15 cellular contexts compared by ENCODE assay signal in genomic region chr1:22291057-22291456, GRCh38.
A peak's percentile ranks its signal among the peaks of the same experiment; 100 is the strongest.
DNase-seq lines count a peak whose midpoint lies in the region; ATAC-seq and TF ChIP-seq lines count a peak whose summit lies in the region.
"Had no signal": no experiment of that assay in that cellular context is flagged by ENCODE, and none has a peak within 500 bp of the region (broad histone marks: within the 10 kb centered on the region; RNA-seq: fewer than 3 reads in every experiment).

No MANE protein-coding gene starts in this region.

- TF ChIP-seq CTCF in HEK293 (tag by site-specific recombination; IDR thresholded peaks at IDR 0.05) (no peak), WTC11 (IDR thresholded peaks at IDR 0.05) (no peak)

- ATAC-seq in WTC11 = no peak
- no peak for ATAC-seq in left lobe of liver
- ATAC-seq in GM21528 (IDR thresholded peaks at IDR 0.05; ENCODE audit: low FRiP score, unreplicated experiment) = no peak

- H3K9me3 ChIP-seq in HEK293 (ENCODE audit: control insufficient read depth, insufficient read depth, low read depth, low read length) = no peaks in the 10 kb centered on the region

- peaks cover 9% of the 10 kb centered on the region for H3K9me3 Mint-ChIP-seq in WTC11
- H3K9me3 Mint-ChIP-seq: CD4-positive, alpha-beta T cell had no signal

- no peaks in the 10 kb centered on the region for H3K27me3 Mint-ChIP-seq in WTC11 (ENCODE audit: low read depth)

- H3K4me1 Mint-ChIP-seq in WTC11 = peaks cover 4% of the 10 kb centered on the region; the same call in 1 of the 2 replicates

- H3K36me3 Mint-ChIP-seq in WTC11 = no peaks in the 10 kb centered on the region

- no peak overlapping the region for H3K27ac ChIP-seq in HEK293 (ENCODE audit: extremely low read depth, low read depth, low read length)
- H3K27ac ChIP-seq: C4-2B had no signal

- CTCF ChIA-PET in HEK293 (lab: Yijun Ruan, JAX) = interaction anchor here (0.5 kb wide), 1 partner anchor 45 kb away, joined by 3 read pairs; no protein-coding TSS in a partner anchor
- CTCF ChIA-PET in WTC11 (lab: Charles Lee) = interaction anchor here (3.1 kb wide), 1 partner anchor 125 kb away, joined by 11 read pairs; no protein-coding TSS in a partner anchor

- no peak overlapping the region for H3K4me3 Mint-ChIP-seq in WTC11
- H3K4me3 Mint-ChIP-seq: CD4-positive, alpha-beta T cell; H9 had no signal

- H3K4me3 ChIP-seq in HEK293 (ENCODE audit: low read depth, low read length) = no peak overlapping the region

- POLR2A ChIA-PET in HEK293 (lab: Yijun Ruan, JAX) (no interaction called here), WTC11 (lab: Charles Lee) (no interaction called here)

- no peaks in the 10 kb centered on the region for H3K4me1 ChIP-seq in HEK293 (ENCODE audit: control insufficient read depth, insufficient read depth, low read length)

- H3K27ac Mint-ChIP-seq in WTC11 = no peak overlapping the region
- H3K27ac Mint-ChIP-seq: CD4-positive, alpha-beta T cell had no signal

- H3K36me3 ChIP-seq in HEK293 (ENCODE audit: control insufficient read depth in 2 of 2, insufficient read depth in 1 of 2, low read length in 2 of 2) = no peaks in the 10 kb centered on the region

- DNase-seq in WTC11 (ENCODE audit: low spot score) (no peak), left lobe of liver (ENCODE audit: low spot score) (peak; percentile 2), ureter (ENCODE audit: low spot score) (peak; percentile 20), SKM-1 (lab: John Stamatoyannopoulos, UW; ENCODE audit: unreplicated experiment) (no peak), DMS153 (lab: John Stamatoyannopoulos, UW) (no peak)
- DNase-seq: ACHN; AML-193; CD4-positive, alpha-beta T cell; DMS79 treated with DMSO at 0.1 percent for 48 hours; GF-D8; GOT3; H9 had no signal

TF ChIP-seq in HEK293, 187 proteins besides CTCF, POLR2A, EP300 and RAD21:
- peak; percentile 76 for TF ChIP-seq ZNF768 (tag by site-specific recombination; IDR thresholded peaks at IDR 0.05)
- no peak for TF ChIP-seq KLF7 (tag by site-specific recombination; IDR thresholded peaks at IDR 0.05; ENCODE audit: borderline replicate concordance)

TF ChIP-seq in WTC11, 78 proteins besides CTCF, POLR2A, EP300 and RAD21:
- TF ChIP-seq ZNF121 (CRISPR knock-in tag; IDR thresholded peaks at IDR 0.05) (0 out of 2 replicates have a peak, but pooled peaks have one; percentile 35), E2F1 (CRISPR knock-in tag; IDR thresholded peaks at IDR 0.05) (no peak)

Comparison
In these comparisons a context has a peak if more than half of its experiments do, and no peak if none do; other contexts are left out.
1. DNase-seq: peak in left lobe of liver (single experiment) and ureter (single experiment); none in WTC11 (single experiment), SKM-1 (single experiment) and DMS153 (single experiment).
2. Of the 8 proteins assayed by ChIP-seq in both HEK293 and WTC11: peak only in HEK293: none; only in WTC11: ZNF121; in both: none; in neither: 7.